In genomic region chr2:26274058-26274613, GRCh38 we compare ENCODE assay signal across 1 cellular context.
TF ChIP-seq lines count a peak whose summit lies in the region.

No MANE protein-coding gene starts in this region.

TF ChIP-seq in HepG2, 621 proteins besides CTCF, POLR2A, EP300 and RAD21 (continued from another document and continues in another):
- peak in 1 of 2 experiments; percentile 20; a peak in 1 of 4 replicates for TF ChIP-seq ATF4 (CRISPR knock-in tag; IDR thresholded peaks at IDR 0.05)
- no peak for TF ChIP-seq ZNF121 (CRISPR knock-in tag; IDR thresholded peaks at IDR 0.05)
- peak; percentile 95 for TF ChIP-seq ZNF335 (CRISPR knock-in tag; IDR thresholded peaks at IDR 0.05)
- TF ChIP-seq ELF1 (CRISPR knock-in tag; IDR thresholded peaks at IDR 0.05) = 0 out of 2 replicates have a peak, but pooled peaks have one; percentile 27
- peak; percentile 89; the same call in 1 of the 2 replicates for TF ChIP-seq RXRA (CRISPR knock-in tag; IDR thresholded peaks at IDR 0.05)
- peak; percentile 78 for TF ChIP-seq HIC2 (CRISPR knock-in tag; IDR thresholded peaks at IDR 0.05; ENCODE audit: low read depth)
- TF ChIP-seq SMAD3 (CRISPR knock-in tag; IDR thresholded peaks at IDR 0.05) = peak; percentile 55; the same call in 1 of the 2 replicates
- no peak for TF ChIP-seq CREB1 (IDR thresholded peaks at IDR 0.05)
- peak; percentile 68 for TF ChIP-seq CREB1 (CRISPR knock-in tag; IDR thresholded peaks at IDR 0.05)
- TF ChIP-seq ZNF3 (CRISPR knock-in tag; IDR thresholded peaks at IDR 0.05) = no peak
- TF ChIP-seq CEBPG (CRISPR knock-in tag; IDR thresholded peaks at IDR 0.05) = peak; percentile 93
- 0 out of 2 replicates have a peak, but pooled peaks have one; percentile 22 for TF ChIP-seq MAX (IDR thresholded peaks at IDR 0.05)
- peak; percentile 92 for TF ChIP-seq NFIC (IDR thresholded peaks at IDR 0.05; ENCODE audit: low read length)
- peak; percentile 23; the same call in 1 of the 2 replicates for TF ChIP-seq REPIN1 (CRISPR knock-in tag; IDR thresholded peaks at IDR 0.05; ENCODE audit: borderline replicate concordance, low read depth)
- peak; percentile 65; the same call in 1 of the 2 replicates for TF ChIP-seq ZNF331 (CRISPR knock-in tag; IDR thresholded peaks at IDR 0.05)
- TF ChIP-seq ZNF17 (CRISPR knock-in tag; IDR thresholded peaks at IDR 0.05) = no peak
- 0 out of 2 replicates have a peak, but pooled peaks have one; percentile 30 for TF ChIP-seq ZFX (CRISPR knock-in tag; IDR thresholded peaks at IDR 0.05; ENCODE audit: low read depth)
- TF ChIP-seq ZNF644 (CRISPR knock-in tag; IDR thresholded peaks at IDR 0.05; ENCODE audit: low read depth) = peak; percentile 80; the same call in 1 of the 2 replicates
- peak; percentile 42; the same call in 1 of the 2 replicates for TF ChIP-seq ZGPAT (CRISPR knock-in tag; IDR thresholded peaks at IDR 0.05)
- no peak for TF ChIP-seq NR2F6 (IDR thresholded peaks at IDR 0.05)
- 0 out of 2 replicates have a peak, but pooled peaks have one; percentile 19 for TF ChIP-seq NR2F6 (CRISPR knock-in tag; IDR thresholded peaks at IDR 0.05)
- no peak for TF ChIP-seq FOXA1 (IDR thresholded peaks at IDR 0.05)
- TF ChIP-seq FOXA1 (CRISPR knock-in tag; IDR thresholded peaks at IDR 0.05) = peak; percentile 46; the same call in 1 of the 2 replicates
- TF ChIP-seq PHF21A (CRISPR knock-in tag; IDR thresholded peaks at IDR 0.05) = 0 out of 2 replicates have a peak, but pooled peaks have one; percentile 33
- peak in 1 of 2 experiments; percentile 37; a peak in 1 of 4 replicates for TF ChIP-seq KLF16 (CRISPR knock-in tag; IDR thresholded peaks at IDR 0.05)
- peak; percentile 30 for TF ChIP-seq SKI (IDR thresholded peaks at IDR 0.05; ENCODE audit: partially characterized antibody)
- peak; percentile 100 for TF ChIP-seq RXRB (CRISPR knock-in tag; IDR thresholded peaks at IDR 0.05; ENCODE audit: borderline replicate concordance)
- TF ChIP-seq ATF2 (CRISPR knock-in tag; IDR thresholded peaks at IDR 0.05) = 0 out of 2 replicates have a peak, but pooled peaks have one; percentile 14
- no peak for TF ChIP-seq ZBTB49 (CRISPR knock-in tag; IDR thresholded peaks at IDR 0.05; ENCODE audit: borderline replicate concordance)
- peak; percentile 98 for TF ChIP-seq BCL6 (CRISPR knock-in tag; IDR thresholded peaks at IDR 0.05)
- no peak for TF ChIP-seq ZNF354B (CRISPR knock-in tag; IDR thresholded peaks at IDR 0.05)
- peak; percentile 99 for TF ChIP-seq PPARG (CRISPR knock-in tag; conservative IDR thresholded peaks at IDR 0.05)
- no peak for TF ChIP-seq NR3C1 (CRISPR knock-in tag; IDR thresholded peaks at IDR 0.05)
- TF ChIP-seq HMG20A (CRISPR knock-in tag; IDR thresholded peaks at IDR 0.05; ENCODE audit: borderline replicate concordance) = peak; percentile 74
- TF ChIP-seq ZNF160 (CRISPR knock-in tag; IDR thresholded peaks at IDR 0.05) = no peak
- no peak for TF ChIP-seq ZNF720 (CRISPR knock-in tag; IDR thresholded peaks at IDR 0.05)
- peak; percentile 66 for TF ChIP-seq HDAC2 (CRISPR knock-in tag; IDR thresholded peaks at IDR 0.05)
- TF ChIP-seq GATAD2A (CRISPR knock-in tag; IDR thresholded peaks at IDR 0.05) = peak; percentile 93
- TF ChIP-seq TBP (CRISPR knock-in tag; IDR thresholded peaks at IDR 0.05) = no peak
- TF ChIP-seq SALL1 (CRISPR knock-in tag; IDR thresholded peaks at IDR 0.05) = peak; percentile 45; the same call in 1 of the 2 replicates
- peak; percentile 70 for TF ChIP-seq FOSL2 (CRISPR knock-in tag; IDR thresholded peaks at IDR 0.05)
- TF ChIP-seq KDM1A (CRISPR knock-in tag; IDR thresholded peaks at IDR 0.05) = no peak
- peak; percentile 49; the same call in 1 of the 2 replicates for TF ChIP-seq PAXIP1 (CRISPR knock-in tag; conservative IDR thresholded peaks at IDR 0.05)
- no peak for TF ChIP-seq ZNF691 (CRISPR knock-in tag; IDR thresholded peaks at IDR 0.05; ENCODE audit: borderline replicate concordance, low read depth)
- no peak for TF ChIP-seq FOXP1 (IDR thresholded peaks at IDR 0.05)
- peak; percentile 52; the same call in 1 of the 2 replicates for TF ChIP-seq FOXP1 (CRISPR knock-in tag; IDR thresholded peaks at IDR 0.05)
- 0 out of 2 replicates have a peak, but pooled peaks have one; percentile 33 for TF ChIP-seq ZNF326 (CRISPR knock-in tag; IDR thresholded peaks at IDR 0.05; ENCODE audit: borderline replicate concordance)
- peak; percentile 97 for TF ChIP-seq CEBPB (IDR thresholded peaks at IDR 0.05; ENCODE audit: borderline replicate concordance, low read depth, low read length)
- TF ChIP-seq ZBTB1 (CRISPR knock-in tag; IDR thresholded peaks at IDR 0.05; ENCODE audit: borderline replicate concordance) = no peak
- TF ChIP-seq GATAD1 (CRISPR knock-in tag; IDR thresholded peaks at IDR 0.05) = peak; percentile 16; the same call in 1 of the 2 replicates
- no peak for TF ChIP-seq SOX13 (IDR thresholded peaks at IDR 0.05)
- peak in 1 of 2 experiments; percentile 68; a peak in 2 of 4 replicates for TF ChIP-seq SOX13 (CRISPR knock-in tag; conservative IDR thresholded peaks at IDR 0.05 in 1 of 2, IDR thresholded peaks at IDR 0.05 in 1 of 2)
- peak; percentile 61; the same call in 1 of the 2 replicates for TF ChIP-seq ZBTB25 (CRISPR knock-in tag; IDR thresholded peaks at IDR 0.05)
- peak; percentile 90 for TF ChIP-seq ONECUT2 (CRISPR knock-in tag; IDR thresholded peaks at IDR 0.05)
- no peak for TF ChIP-seq PAWR (CRISPR knock-in tag; IDR thresholded peaks at IDR 0.05; ENCODE audit: borderline replicate concordance)
- TF ChIP-seq TEAD3 (CRISPR knock-in tag; optimal IDR thresholded peaks at IDR 0.05; ENCODE audit: borderline replicate concordance) = peak; percentile 33
